Comparison of ENCODE assay signal across 17 cellular contexts in the genomic region with DNA sequence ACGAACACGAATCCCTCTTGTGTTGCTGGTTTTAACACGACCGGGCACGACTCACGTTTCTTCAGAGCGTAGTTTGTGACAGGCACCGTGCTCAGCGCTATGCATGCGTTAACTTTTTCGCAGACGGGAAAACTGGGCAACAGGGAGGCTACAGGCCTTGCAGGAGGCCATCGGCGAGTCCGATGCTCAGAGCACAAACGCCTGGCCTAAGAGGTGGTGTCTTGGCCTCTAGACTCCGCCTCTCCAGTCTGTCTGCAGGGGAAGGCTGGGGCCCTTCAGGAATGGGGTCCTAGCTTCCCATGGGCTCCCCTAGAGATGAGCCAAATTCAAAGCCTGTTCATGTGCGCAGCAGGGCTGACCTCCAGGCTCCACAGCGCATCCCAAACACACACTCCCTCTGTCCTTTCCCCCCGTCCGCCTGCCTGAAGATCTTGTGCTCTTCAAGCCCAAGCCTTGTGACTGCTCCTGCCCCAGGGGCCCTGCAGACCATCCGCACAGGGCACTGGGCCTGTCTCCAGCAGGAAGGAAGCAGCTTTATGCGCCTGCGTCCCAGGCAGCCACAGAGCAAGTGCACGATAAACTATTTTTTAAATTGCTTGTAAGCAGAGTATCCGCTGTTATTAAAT. TPM values are rescaled to one million over a fixed set of nuclear protein-coding genes. Genes with fewer than 3 reads are reported as not detected.
A peak's percentile ranks its signal among the peaks of the same experiment; 100 is the strongest.
DNase-seq lines count a peak whose midpoint lies in the region; ATAC-seq, FAIRE-seq and TF ChIP-seq lines count a peak whose summit lies in the region.
"Had no signal": no experiment of that assay in that cellular context is flagged by ENCODE, and none has a peak within 500 bp of the region (broad histone marks: within the 10 kb centered on the region; RNA-seq: fewer than 3 reads in every experiment).

No MANE protein-coding gene starts in this region.

- TF ChIP-seq CTCF in HCT116 (IDR thresholded peaks at IDR 0.05 in 2 of 3, conservative IDR thresholded peaks at IDR 0.05 in 1 of 3; ENCODE audit: borderline replicate concordance in 1 of 3, insufficient read depth in 1 of 3, low read depth in 2 of 3, low read length in 2 of 3) (no peak), GM12878 (IDR thresholded peaks at IDR 0.05 in 2 of 3, conservative IDR thresholded peaks at IDR 0.05 in 1 of 3; ENCODE audit: control insufficient read depth in 2 of 3, extremely low read depth in 1 of 3, insufficient read depth in 1 of 3, low read depth in 3 of 3, low read length in 3 of 3) (no peak), neural crest cell (conservative IDR thresholded peaks at IDR 0.05) (no peak)

- CTCF ChIA-PET in HCT116 (lab: Charles Lee) (no interaction called here), GM12878 (lab: Yijun Ruan, JAX) (interaction anchor here (0.6 to 1.2 kb wide), 4 partner anchors 43 to 811 kb away, joined by 3 to 4 read pairs (median 3); a partner anchor contains a TSS)

- peak overlapping the region; percentile 90 to 100 (median 99) for H3K27ac ChIP-seq in BLaER1 treated with 17β-estradiol and CSF1 and Interleukin-3, amounts not matched to agents 10 nM and 100 nM
- H3K27ac ChIP-seq in HCT116 (ENCODE audit: low read depth, low read length) (no peak overlapping the region), GM12878 (ENCODE audit: control insufficient read depth, insufficient read depth) (peak overlapping the region; percentile 92), Karpas-422 (ENCODE audit: low read length) (no peak overlapping the region)
- H3K27ac ChIP-seq: VCaP had no signal

- H3K4me2 ChIP-seq in BLaER1 treated with 17β-estradiol and CSF1 and Interleukin-3, amounts not matched to agents 10 nM and 100 nM: peak overlapping the region; percentile 94 to 99 (median 98)
- H3K4me2 ChIP-seq in HCT116 (ENCODE audit: low read length): peak overlapping the region; percentile 67
- H3K4me2 ChIP-seq in GM12878 (ENCODE audit: control insufficient read depth, insufficient read depth): peak overlapping the region; percentile 87
- no peak overlapping the region for H3K4me2 ChIP-seq in Karpas-422 (ENCODE audit: low read depth, low read length, poor library complexity, severe bottlenecking)

- RAD21 ChIA-PET in HCT116 (lab: Charles Lee; ENCODE audit: low non-redundant PET in 1 of 2, low total read pairs in 2 of 2, uncharacterized antibody in 2 of 2, unreplicated experiment in 2 of 2): no interaction called here
- RAD21 ChIA-PET in GM12878 (lab: Charles Lee; ENCODE audit: unreplicated experiment): interaction anchor here (1.3 kb wide), 1 partner anchor 50 kb away, joined by 3 read pairs; no protein-coding TSS in a partner anchor

- BruUV-seq in HCT116 (replicated peaks; lab: Mats Ljungman, UMichigan) (no TSS peak), GM12878 (replicated peaks; lab: Mats Ljungman, UMichigan) (no TSS peak)

- peak overlapping the region; percentile 78 for H3K4me3 Mint-ChIP-seq in neural crest cell

- H3K9me2 ChIP-seq in HCT116 (ENCODE audit: insufficient read depth): no peaks in the 10 kb centered on the region
- H3K9me2 ChIP-seq in Karpas-422 (replicated peaks; ENCODE audit: insufficient read depth, low read length): no peaks in the 10 kb centered on the region

- DNase-seq in HCT116 (ENCODE audit: low read depth, low spot score) (no peak), GM12878 (ENCODE audit: low read depth, low spot score) (no peak), neural crest cell (ENCODE audit: low read depth, low spot score) (no peak), Karpas-422 (no peak), COR-L47 (lab: John Stamatoyannopoulos, UW) (no peak), EL (no peak), kidney tubule cell (ENCODE audit: low spot score) (no peak)
- DNase-seq: activated gamma-delta T cell treated with Interleukin-2 at 50 U/mL for 16 hours, hippocampal formation, NCI-H2171 treated with DMSO at 0.1 percent for 48 hours, nephron progenitor cell had no signal

- H3K9me3 Mint-ChIP-seq in neural crest cell: no peaks in the 10 kb centered on the region

- no peak for TF ChIP-seq EP300 in GM12878 (IDR thresholded peaks at IDR 0.05; ENCODE audit: borderline replicate concordance in 1 of 2, control insufficient read depth in 1 of 2, low read depth in 2 of 2, low read length in 2 of 2)

- peak overlapping the region; percentile 19 for H3K27ac Mint-ChIP-seq in neural crest cell (ENCODE audit: unreplicated experiment)

- 87% methylated on average over 26 of the region's 26 CpGs for WGBS in GM12878 (ENCODE audit: insufficient coverage, insufficient replicate concordance, low lambda C conversion rate, missing lambda C conversion rate)

- no peak overlapping the region for H2AFZ ChIP-seq in HCT116 (ENCODE audit: low read depth, low read length, poor library complexity, severe bottlenecking)
- peak overlapping the region; percentile 47 for H2AFZ ChIP-seq in GM12878 (ENCODE audit: control insufficient read depth, low read depth, low read length)
- no peak overlapping the region for H2AFZ ChIP-seq in Karpas-422 (ENCODE audit: low read length)

- H3K27me3 Mint-ChIP-seq in neural crest cell (ENCODE audit: low read depth): no peaks in the 10 kb centered on the region

- no peak for TF ChIP-seq POLR2A in HCT116 (IDR thresholded peaks at IDR 0.05; ENCODE audit: borderline replicate concordance, extremely low read depth, insufficient read depth, insufficient read length)
- TF ChIP-seq POLR2A in GM12878 (IDR thresholded peaks at IDR 0.05; ENCODE audit: low read depth, low read length): peak; percentile 26; the same call in 1 of the 2 replicates

- H3K4me3 ChIP-seq in BLaER1 treated with 17β-estradiol and CSF1 and Interleukin-3, amounts not matched to agents 10 nM and 100 nM: peak overlapping the region; percentile 58 to 98 (median 92)
- no peak overlapping the region for H3K4me3 ChIP-seq in HCT116 (replicated peaks in 1 of 2; ENCODE audit: low read depth in 1 of 2, low read length in 2 of 2)
- peak overlapping the region; percentile 41 for H3K4me3 ChIP-seq in GM12878
- no peak overlapping the region for H3K4me3 ChIP-seq in Karpas-422 (ENCODE audit: low read length)
- H3K4me3 ChIP-seq: body of pancreas had no signal

- intact Hi-C loops in HCT116 (cut with micrococcal nuclease): no loop called here
- intact Hi-C loops in GM12878 (cut with micrococcal nuclease; ENCODE audit: unreplicated experiment): loop anchor here (5.0 kb wide), 1 partner anchor 49 kb away; a partner anchor contains a TSS

- H3K36me3 ChIP-seq in BLaER1 treated with 17β-estradiol and CSF1 and Interleukin-3, amounts not matched to agents 10 nM and 100 nM: peaks cover 0 to 11% (median 0%) of the 10 kb centered on the region in 11 experiments; a peak in 5 of 22 replicates
- H3K36me3 ChIP-seq in HCT116 (ENCODE audit: control insufficient read depth in 1 of 2, insufficient read depth in 2 of 2, low read length in 2 of 2) (no peaks in the 10 kb centered on the region), GM12878 (ENCODE audit: control insufficient read depth in 2 of 2, insufficient read depth in 2 of 2, low read length in 1 of 2) (no peaks in the 10 kb centered on the region), Karpas-422 (ENCODE audit: insufficient read depth, low read length) (no peaks in the 10 kb centered on the region)

- peaks cover 0 to 11% (median 0%) of the 10 kb centered on the region in 11 experiments; a peak in 1 of 22 replicates for H3K9me3 ChIP-seq in BLaER1 treated with 17β-estradiol and CSF1 and Interleukin-3, amounts not matched to agents 10 nM and 100 nM (replicated peaks in 1 of 11)
- H3K9me3 ChIP-seq in HCT116 (ENCODE audit: control insufficient read depth in 1 of 2, insufficient read depth in 1 of 2, low read depth in 1 of 2, low read length in 2 of 2): no peaks in the 10 kb centered on the region
- no peaks in the 10 kb centered on the region for H3K9me3 ChIP-seq in GM12878 (replicated peaks; ENCODE audit: control insufficient read depth, insufficient read depth, low read length)
- no peaks in the 10 kb centered on the region for H3K9me3 ChIP-seq in Karpas-422 (ENCODE audit: low read length)
- H3K9me3 ChIP-seq: body of pancreas had no signal

- in situ Hi-C loops in GM12878 (cut with MboI): no loop called here

- H3K79me2 ChIP-seq in HCT116 (ENCODE audit: insufficient read depth, low read length): peaks cover 55% of the 10 kb centered on the region
- H3K79me2 ChIP-seq in GM12878 (ENCODE audit: control insufficient read depth, insufficient read depth, low read length): peaks cover 59% of the 10 kb centered on the region
- peaks cover 7% of the 10 kb centered on the region for H3K79me2 ChIP-seq in Karpas-422 (ENCODE audit: low read length)

- peaks cover 80 to 88% (median 84%) of the 10 kb centered on the region in 10 experiments for H3K4me1 ChIP-seq in BLaER1 treated with 17β-estradiol and CSF1 and Interleukin-3, amounts not matched to agents 10 nM and 100 nM
- peaks cover 20 to 45% of the 10 kb centered on the region in 2 experiments; a peak in 3 of 4 replicates for H3K4me1 ChIP-seq in HCT116 (ENCODE audit: control insufficient read depth in 1 of 2, insufficient read depth in 2 of 2, low read length in 2 of 2)
- H3K4me1 ChIP-seq in GM12878 (ENCODE audit: control insufficient read depth, insufficient read depth, low read length): peaks cover 20% of the 10 kb centered on the region
- H3K4me1 ChIP-seq in Karpas-422 (ENCODE audit: low read length): peaks cover 12% of the 10 kb centered on the region

- SMC1A ChIA-PET in GM12878 (lab: Charles Lee; ENCODE audit: uncharacterized antibody, unreplicated experiment): interaction anchor here (0.9 kb wide), 1 partner anchor 51 kb away, joined by 3 read pairs; a partner anchor contains a TSS

- peak overlapping the region; percentile 95 to 99 (median 99) for H3K9ac ChIP-seq in BLaER1 treated with 17β-estradiol and CSF1 and Interleukin-3, amounts not matched to agents 10 nM and 100 nM
- no peak overlapping the region for H3K9ac ChIP-seq in HCT116 (ENCODE audit: low read length)
- peak overlapping the region; percentile 75 for H3K9ac ChIP-seq in GM12878 (ENCODE audit: control insufficient read depth, insufficient read depth, low read length)
- no peak overlapping the region for H3K9ac ChIP-seq in Karpas-422 (ENCODE audit: low read length)

- TF ChIP-seq RAD21 in HCT116 (IDR thresholded peaks at IDR 0.05; ENCODE audit: low read depth) (no peak), GM12878 (IDR thresholded peaks at IDR 0.05; ENCODE audit: insufficient read depth, low read depth, low read length) (no peak)

- H3K4me1 Mint-ChIP-seq in neural crest cell: peaks cover 27% of the 10 kb centered on the region

- POLR2A ChIA-PET in HCT116 (lab: Charles Lee) (no interaction called here), GM12878 (lab: Charles Lee) (interaction anchor here (0.5 to 1.8 kb wide), 8 partner anchors 8 to 395 kb away, joined by 3 to 7 read pairs (median 4); a partner anchor contains a TSS)

- peaks cover 0 to 64% (median 3%) of the 10 kb centered on the region in 11 experiments; a peak in 9 of 22 replicates for H4K20me1 ChIP-seq in BLaER1 treated with 17β-estradiol and CSF1 and Interleukin-3, amounts not matched to agents 10 nM and 100 nM
- no peaks in the 10 kb centered on the region for H4K20me1 ChIP-seq in HCT116 (ENCODE audit: insufficient read depth)
- H4K20me1 ChIP-seq in GM12878 (ENCODE audit: control insufficient read depth, insufficient read depth): no peaks in the 10 kb centered on the region
- no peaks in the 10 kb centered on the region for H4K20me1 ChIP-seq in Karpas-422 (ENCODE audit: insufficient read depth, low read depth, low read length)

- FAIRE-seq in GM12878 (lab: Jason Lieb, UNC): no peak

- ATAC-seq in HCT116 (no peak), GM12878 (no peak)
- ATAC-seq: body of pancreas, SK-N-SH treated with all-trans-retinoic acid at 6 μM for 48 hours had no signal

- no peaks in the 10 kb centered on the region for H3K36me3 Mint-ChIP-seq in neural crest cell (ENCODE audit: low read depth)

- H3K27me3 ChIP-seq in BLaER1 treated with 17β-estradiol and CSF1 and Interleukin-3, amounts not matched to agents 10 nM and 100 nM: no peaks in the 10 kb centered on the region
- H3K27me3 ChIP-seq in HCT116 (ENCODE audit: insufficient read depth, low read length) (no peaks in the 10 kb centered on the region), GM12878 (replicated peaks in 1 of 2; ENCODE audit: control insufficient read depth in 2 of 2, insufficient read depth in 2 of 2, low read length in 1 of 2) (no peaks in the 10 kb centered on the region), Karpas-422 (ENCODE audit: low read length) (no peaks in the 10 kb centered on the region)
- H3K27me3 ChIP-seq: body of pancreas had no signal

RNA-seq across cellular contexts. Expression of a gene that starts 3.1 kb away (rescaled TPM):
- 64.0 TPM for total RNA-seq in HCT116 (2021; ENCODE audit: unreplicated experiment)
- polyA plus RNA-seq in HCT116 (2012): 34.9 and 46.7 TPM in 2 replicates
- total RNA-seq in GM12878 (2013; cell fraction: nucleolus; rRNA removed): 111 TPM in 2 replicates
- 21.3 and 27.1 TPM in 2 replicates for total RNA-seq in GM12878 (2014; rRNA removed)
- total RNA-seq in GM12878 (2014; rRNA removed; fragmentation: Illumina TruSeq; extraction: Trizol): 7.7 and 7.8 TPM in 2 replicates
- total RNA-seq in GM12878 (2021): 56.3 and 62.5 TPM in 2 replicates
- polyA plus RNA-seq in GM12878 (2011; ENCODE audit: low read depth): 18.9 TPM
- 5.0 and 12.8 TPM in 2 replicates for polyA plus RNA-seq in GM12878 (2011; rRNA removed)
- polyA plus RNA-seq in GM12878 (2011; cell fraction: cytosol; rRNA removed): 12.9 and 20.6 TPM in 2 replicates
- polyA plus RNA-seq in GM12878 (2011; cell fraction: nucleus; rRNA removed): 292 and 389 TPM in 2 replicates
- 50.7 and 52.0 TPM in 2 replicates for polyA plus RNA-seq in GM12878 (2012)
- 2.7 and 11.6 TPM in 2 replicates for polyA plus RNA-seq in GM12878 (2014; fragmentation: Illumina TruSeq; extraction: Trizol)
- under 1 TPM; 0.04 to 0.18 TPM for polyA plus RNA-seq in GM12878 (2014; fragmentation: Nextera tagmentation; extraction: Ambion mirVana)
- polyA plus RNA-seq in GM12878 (2014; rRNA removed): 61.6 and 64.5 TPM in 2 replicates
- polyA plus RNA-seq in GM12878 (2016; fragmentation: Nextera tagmentation; extraction: Ambion mirVana): 10 to 100 TPM; 36.7 to 38.0 TPM
- polyA minus RNA-seq in GM12878 (2011; rRNA and poly(A)+ RNA removed): 17.0 and 18.1 TPM in 2 replicates
- 5.7 and 7.2 TPM in 2 replicates for polyA minus RNA-seq in GM12878 (2011; cell fraction: cytosol; rRNA and poly(A)+ RNA removed)
- 47.1 and 65.3 TPM in 2 replicates for polyA minus RNA-seq in GM12878 (2011; cell fraction: nucleus; rRNA and poly(A)+ RNA removed)
- total RNA-seq in neural crest cell: 74.5 and 82.4 TPM in 2 replicates
- 8.9 and 29.2 TPM in 2 replicates for total RNA-seq in Karpas-422 (2014; rRNA removed; shearing (Covaris generic); ENCODE audit: low replicate concordance)

RNA-seq across cellular contexts. Expression of a gene that starts 17.1 kb away (rescaled TPM):
- not detected for total RNA-seq in HCT116 (2021; ENCODE audit: unreplicated experiment)
- not detected in 2 replicates for polyA plus RNA-seq in HCT116 (2012)
- total RNA-seq in GM12878 (2013; cell fraction: nucleolus; rRNA removed): not detected in 2 replicates
- total RNA-seq in GM12878 (2014; rRNA removed): not detected in 2 replicates
- not detected in 2 replicates for total RNA-seq in GM12878 (2014; rRNA removed; fragmentation: Illumina TruSeq; extraction: Trizol)
- not detected in 2 replicates for total RNA-seq in GM12878 (2021)
- not detected for polyA plus RNA-seq in GM12878 (2011; ENCODE audit: low read depth)
- polyA plus RNA-seq in GM12878 (2011; rRNA removed): not detected in 2 replicates
- polyA plus RNA-seq in GM12878 (2011; cell fraction: cytosol; rRNA removed): not detected in 2 replicates
- not detected in 2 replicates for polyA plus RNA-seq in GM12878 (2011; cell fraction: nucleus; rRNA removed)
- not detected in 2 replicates for polyA plus RNA-seq in GM12878 (2012)
- not detected in 2 replicates for polyA plus RNA-seq in GM12878 (2014; fragmentation: Illumina TruSeq; extraction: Trizol)
- not detected for polyA plus RNA-seq in GM12878 (2014; fragmentation: Nextera tagmentation; extraction: Ambion mirVana)
- polyA plus RNA-seq in GM12878 (2014; rRNA removed): 0.20 TPM in 1 of 2 replicates, not detected in the other
- not detected for polyA plus RNA-seq in GM12878 (2016; fragmentation: Nextera tagmentation; extraction: Ambion mirVana)
- not detected in 2 replicates for polyA minus RNA-seq in GM12878 (2011; rRNA and poly(A)+ RNA removed)
- polyA minus RNA-seq in GM12878 (2011; cell fraction: cytosol; rRNA and poly(A)+ RNA removed): not detected in 2 replicates
- polyA minus RNA-seq in GM12878 (2011; cell fraction: nucleus; rRNA and poly(A)+ RNA removed): not detected in 2 replicates
- total RNA-seq in neural crest cell: 0.28 TPM in 1 of 2 replicates, not detected in the other
- not detected in 2 replicates for total RNA-seq in Karpas-422 (2014; rRNA removed; shearing (Covaris generic); ENCODE audit: low replicate concordance)
- total RNA-seq: activated CD8-positive, alpha-beta memory T cell treated with anti-CD3 and anti-CD28 coated beads for 36 hours; body of pancreas had no signal

RNA-seq across cellular contexts. Expression of a gene that starts 21.5 kb away (rescaled TPM):
- 74.3 TPM for total RNA-seq in HCT116 (2021; ENCODE audit: unreplicated experiment)
- 31.5 and 34.6 TPM in 2 replicates for polyA plus RNA-seq in HCT116 (2012)
- 39.3 and 46.2 TPM in 2 replicates for total RNA-seq in GM12878 (2013; cell fraction: nucleolus; rRNA removed)
- 21.5 and 25.2 TPM in 2 replicates for total RNA-seq in GM12878 (2014; rRNA removed)
- 7.1 and 8.2 TPM in 2 replicates for total RNA-seq in GM12878 (2014; rRNA removed; fragmentation: Illumina TruSeq; extraction: Trizol)
- 60.0 and 72.8 TPM in 2 replicates for total RNA-seq in GM12878 (2021)
- 7.7 TPM for polyA plus RNA-seq in GM12878 (2011; ENCODE audit: low read depth)
- 5.2 and 11.9 TPM in 2 replicates for polyA plus RNA-seq in GM12878 (2011; rRNA removed)
- polyA plus RNA-seq in GM12878 (2011; cell fraction: cytosol; rRNA removed): 18.2 and 37.3 TPM in 2 replicates
- 386 and 553 TPM in 2 replicates for polyA plus RNA-seq in GM12878 (2011; cell fraction: nucleus; rRNA removed)
- 28.0 and 32.9 TPM in 2 replicates for polyA plus RNA-seq in GM12878 (2012)
- polyA plus RNA-seq in GM12878 (2014; fragmentation: Illumina TruSeq; extraction: Trizol): 0.68 and 5.0 TPM in 2 replicates
- polyA plus RNA-seq in GM12878 (2014; fragmentation: Nextera tagmentation; extraction: Ambion mirVana): 1 to 10 TPM in 1 of 2 experiments, under 1 TPM in 1; 0.55 to 2.4 TPM
- polyA plus RNA-seq in GM12878 (2014; rRNA removed): 56.4 and 83.7 TPM in 2 replicates
- 10 to 100 TPM; 57.8 to 69.1 TPM for polyA plus RNA-seq in GM12878 (2016; fragmentation: Nextera tagmentation; extraction: Ambion mirVana)
- 3.3 and 9.1 TPM in 2 replicates for polyA minus RNA-seq in GM12878 (2011; rRNA and poly(A)+ RNA removed)
- polyA minus RNA-seq in GM12878 (2011; cell fraction: cytosol; rRNA and poly(A)+ RNA removed): 7.0 and 7.6 TPM in 2 replicates
- 24.1 and 45.8 TPM in 2 replicates for polyA minus RNA-seq in GM12878 (2011; cell fraction: nucleus; rRNA and poly(A)+ RNA removed)
- 77.9 and 87.5 TPM in 2 replicates for total RNA-seq in neural crest cell
- total RNA-seq in Karpas-422 (2014; rRNA removed; shearing (Covaris generic); ENCODE audit: low replicate concordance): 8.7 and 22.0 TPM in 2 replicates

RNA-seq across cellular contexts. Expression of a gene that starts 27.3 kb away (rescaled TPM):
- total RNA-seq in HCT116 (2021; ENCODE audit: unreplicated experiment) (1.7 TPM), GM12878 (2014; rRNA removed) (0.06 and 0.11 TPM in 2 replicates), GM12878 (2014; rRNA removed; fragmentation: Illumina TruSeq; extraction: Trizol) (not detected in 2 replicates), GM12878 (2021) (0.21 and 0.26 TPM in 2 replicates), neural crest cell (1.2 and 1.9 TPM in 2 replicates)
- polyA plus RNA-seq in HCT116 (2012): 0.31 and 0.34 TPM in 2 replicates
- total RNA-seq in GM12878 (2013; cell fraction: nucleolus; rRNA removed): 0.42 and 0.46 TPM in 2 replicates
- polyA plus RNA-seq in GM12878 (2011; ENCODE audit: low read depth): not detected
- polyA plus RNA-seq in GM12878 (2011; rRNA removed) (not detected in 2 replicates), GM12878 (2014; fragmentation: Illumina TruSeq; extraction: Trizol) (not detected in 2 replicates), GM12878 (2014; fragmentation: Nextera tagmentation; extraction: Ambion mirVana) (not detected), GM12878 (2014; rRNA removed) (0.33 TPM in 1 of 2 replicates, not detected in the other), GM12878 (2016; fragmentation: Nextera tagmentation; extraction: Ambion mirVana) (under 1 TPM in 1 of 2 experiments, not detected in 1; 0.25 TPM)
- polyA plus RNA-seq in GM12878 (2011; cell fraction: cytosol; rRNA removed): not detected in 2 replicates
- polyA plus RNA-seq in GM12878 (2011; cell fraction: nucleus; rRNA removed): 0.19 and 0.37 TPM in 2 replicates
- polyA plus RNA-seq in GM12878 (2012): 0.08 and 0.37 TPM in 2 replicates
- polyA minus RNA-seq in GM12878 (2011; rRNA and poly(A)+ RNA removed): not detected in 2 replicates
- polyA minus RNA-seq in GM12878 (2011; cell fraction: cytosol; rRNA and poly(A)+ RNA removed): not detected in 2 replicates
- not detected in 2 replicates for polyA minus RNA-seq in GM12878 (2011; cell fraction: nucleus; rRNA and poly(A)+ RNA removed)
- 0.11 TPM in 1 of 2 replicates, not detected in the other for total RNA-seq in Karpas-422 (2014; rRNA removed; shearing (Covaris generic); ENCODE audit: low replicate concordance)

RNA-seq across cellular contexts. Expression of a gene that starts 40.8 kb away (rescaled TPM):
- total RNA-seq in HCT116 (2021; ENCODE audit: unreplicated experiment): not detected
- not detected in 2 replicates for polyA plus RNA-seq in HCT116 (2012)
- total RNA-seq in GM12878 (2013; cell fraction: nucleolus; rRNA removed): not detected in 2 replicates
- not detected in 2 replicates for total RNA-seq in GM12878 (2014; rRNA removed)
- not detected in 2 replicates for total RNA-seq in GM12878 (2014; rRNA removed; fragmentation: Illumina TruSeq; extraction: Trizol)
- total RNA-seq in GM12878 (2021): not detected in 2 replicates
- not detected for polyA plus RNA-seq in GM12878 (2011; ENCODE audit: low read depth)
- polyA plus RNA-seq in GM12878 (2011; rRNA removed): not detected in 2 replicates
- polyA plus RNA-seq in GM12878 (2011; cell fraction: cytosol; rRNA removed): not detected in 2 replicates
- not detected in 2 replicates for polyA plus RNA-seq in GM12878 (2011; cell fraction: nucleus; rRNA removed)
- not detected in 2 replicates for polyA plus RNA-seq in GM12878 (2012)
- polyA plus RNA-seq in GM12878 (2014; fragmentation: Illumina TruSeq; extraction: Trizol): not detected in 2 replicates
- not detected for polyA plus RNA-seq in GM12878 (2014; fragmentation: Nextera tagmentation; extraction: Ambion mirVana)
- polyA plus RNA-seq in GM12878 (2014; rRNA removed): not detected in 2 replicates
- polyA plus RNA-seq in GM12878 (2016; fragmentation: Nextera tagmentation; extraction: Ambion mirVana): not detected
- polyA minus RNA-seq in GM12878 (2011; rRNA and poly(A)+ RNA removed): not detected in 2 replicates
- not detected in 2 replicates for polyA minus RNA-seq in GM12878 (2011; cell fraction: cytosol; rRNA and poly(A)+ RNA removed)
- not detected in 2 replicates for polyA minus RNA-seq in GM12878 (2011; cell fraction: nucleus; rRNA and poly(A)+ RNA removed)
- total RNA-seq in neural crest cell: not detected in 2 replicates
- total RNA-seq in Karpas-422 (2014; rRNA removed; shearing (Covaris generic); ENCODE audit: low replicate concordance): not detected in 2 replicates
- total RNA-seq: body of pancreas, dermis microvascular lymphatic vessel endothelial cell had no signal

Comparison
In these comparisons a context has a peak if more than half of its experiments do, and no peak if none do; other contexts are left out.
1. H3K27ac ChIP-seq: peak in BLaER1 treated with 17β-estradiol and CSF1 and Interleukin-3, amounts not matched to agents 10 nM and 100 nM (11 of 11) and GM12878 (single experiment); none in HCT116 (single experiment) and Karpas-422 (single experiment).
2. H3K4me3 ChIP-seq: peak in BLaER1 treated with 17β-estradiol and CSF1 and Interleukin-3, amounts not matched to agents 10 nM and 100 nM (10 of 10) and GM12878 (single experiment); none in HCT116 (0 of 2) and Karpas-422 (single experiment).
3. H3K9ac ChIP-seq: peak in BLaER1 treated with 17β-estradiol and CSF1 and Interleukin-3, amounts not matched to agents 10 nM and 100 nM (11 of 11) and GM12878 (single experiment); none in HCT116 (single experiment) and Karpas-422 (single experiment).